ENCODE assay signal across 1 cellular context in genomic region chr14:56603648-56604047, GRCh38.
TF ChIP-seq lines count a peak whose summit lies in the region.

No MANE protein-coding gene starts in this region.

TF ChIP-seq in K562, 482 proteins besides CTCF, POLR2A, EP300 and RAD21 (continued from another document and continues in another):
- TF ChIP-seq ZBTB40 (IDR thresholded peaks at IDR 0.05) (0 out of 2 replicates have a peak, but pooled peaks have one; percentile 36), ZBTB40 (CRISPR knock-in tag; IDR thresholded peaks at IDR 0.05) (no peak), ZNF316 (IDR thresholded peaks at IDR 0.05) (no peak), UBTF (IDR thresholded peaks at IDR 0.05; ENCODE audit: borderline replicate concordance in 1 of 2, low read depth in 2 of 2, low read length in 2 of 2) (no peak), ZNF239 (CRISPR knock-in tag; IDR thresholded peaks at IDR 0.05) (no peak), CHD4 (IDR thresholded peaks at IDR 0.05; ENCODE audit: insufficient read depth, insufficient replicate concordance, low read depth, low read length, poor library complexity, severe bottlenecking) (no peak), CBFA2T2 (conservative IDR thresholded peaks at IDR 0.05) (peak; percentile 14; the same call in 1 of the 2 replicates), ZBED1 (IDR thresholded peaks at IDR 0.05) (no peak), TEAD4 (IDR thresholded peaks at IDR 0.05; ENCODE audit: low read length) (peak; percentile 57; the same call in 1 of the 2 replicates), TEAD4 (CRISPR knock-in tag; IDR thresholded peaks at IDR 0.05; ENCODE audit: borderline replicate concordance) (no peak), BCL6 (CRISPR knock-in tag; IDR thresholded peaks at IDR 0.05) (no peak), THRAP3 (IDR thresholded peaks at IDR 0.05; ENCODE audit: borderline replicate concordance) (no peak), JUN (IDR thresholded peaks at IDR 0.05; ENCODE audit: borderline replicate concordance, low read depth, low read length) (no peak), JUN (CRISPR knock-in tag; IDR thresholded peaks at IDR 0.05; ENCODE audit: borderline replicate concordance) (no peak), CHD2 (IDR thresholded peaks at IDR 0.05; ENCODE audit: low read depth, low read length) (no peak), ZFP36 (IDR thresholded peaks at IDR 0.05; ENCODE audit: low read depth, low read length, partially characterized antibody) (no peak), TAL1 (IDR thresholded peaks at IDR 0.05) (peak; percentile 65), BMI1 (IDR thresholded peaks at IDR 0.05; ENCODE audit: low read length) (no peak), NFIX (CRISPR knock-in tag; IDR thresholded peaks at IDR 0.05; ENCODE audit: low read depth) (no peak), NCOR1 (IDR thresholded peaks at IDR 0.05) (0 out of 2 replicates have a peak, but pooled peaks have one; percentile 16), CXXC5 (CRISPR knock-in tag; IDR thresholded peaks at IDR 0.05) (no peak), RBM39 (optimal IDR thresholded peaks at IDR 0.05; ENCODE audit: low read depth, low read length) (no peak), SAFB2 (IDR thresholded peaks at IDR 0.05; ENCODE audit: borderline replicate concordance, low read depth, low read length, severe bottlenecking) (no peak), ARID1B (IDR thresholded peaks at IDR 0.05) (peak; percentile 72), NELFE (IDR thresholded peaks at IDR 0.05; ENCODE audit: insufficient read depth, insufficient read length) (no peak), DPF2 (IDR thresholded peaks at IDR 0.05) (peak; percentile 21; the same call in 1 of the 2 replicates), RHOXF2B (CRISPR knock-in tag; conservative IDR thresholded peaks at IDR 0.05) (no peak), NCOA2 (IDR thresholded peaks at IDR 0.05; ENCODE audit: partially characterized antibody in 2 of 2) (no peak), KDM1A (IDR thresholded peaks at IDR 0.05) (peak in 1 of 2 experiments; percentile 34; a peak in 2 of 4 replicates), CBFA2T3 (IDR thresholded peaks at IDR 0.05) (peak; percentile 62), TCF3 (CRISPR knock-in tag; IDR thresholded peaks at IDR 0.05) (peak; percentile 67), NUFIP1 (IDR thresholded peaks at IDR 0.05; ENCODE audit: partially characterized antibody) (no peak), ZNF512 (tag; IDR thresholded peaks at IDR 0.05) (no peak), HDAC3 (IDR thresholded peaks at IDR 0.05; ENCODE audit: borderline replicate concordance, partially characterized antibody) (no peak)
- TF ChIP-seq, protein P1, sequence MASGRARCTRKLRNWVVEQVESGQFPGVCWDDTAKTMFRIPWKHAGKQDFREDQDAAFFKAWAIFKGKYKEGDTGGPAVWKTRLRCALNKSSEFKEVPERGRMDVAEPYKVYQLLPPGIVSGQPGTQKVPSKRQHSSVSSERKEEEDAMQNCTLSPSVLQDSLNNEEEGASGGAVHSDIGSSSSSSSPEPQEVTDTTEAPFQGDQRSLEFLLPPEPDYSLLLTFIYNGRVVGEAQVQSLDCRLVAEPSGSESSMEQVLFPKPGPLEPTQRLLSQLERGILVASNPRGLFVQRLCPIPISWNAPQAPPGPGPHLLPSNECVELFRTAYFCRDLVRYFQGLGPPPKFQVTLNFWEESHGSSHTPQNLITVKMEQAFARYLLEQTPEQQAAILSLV (tag; IDR thresholded peaks at IDR 0.05): no peak
- TF ChIP-seq, protein P2, sequence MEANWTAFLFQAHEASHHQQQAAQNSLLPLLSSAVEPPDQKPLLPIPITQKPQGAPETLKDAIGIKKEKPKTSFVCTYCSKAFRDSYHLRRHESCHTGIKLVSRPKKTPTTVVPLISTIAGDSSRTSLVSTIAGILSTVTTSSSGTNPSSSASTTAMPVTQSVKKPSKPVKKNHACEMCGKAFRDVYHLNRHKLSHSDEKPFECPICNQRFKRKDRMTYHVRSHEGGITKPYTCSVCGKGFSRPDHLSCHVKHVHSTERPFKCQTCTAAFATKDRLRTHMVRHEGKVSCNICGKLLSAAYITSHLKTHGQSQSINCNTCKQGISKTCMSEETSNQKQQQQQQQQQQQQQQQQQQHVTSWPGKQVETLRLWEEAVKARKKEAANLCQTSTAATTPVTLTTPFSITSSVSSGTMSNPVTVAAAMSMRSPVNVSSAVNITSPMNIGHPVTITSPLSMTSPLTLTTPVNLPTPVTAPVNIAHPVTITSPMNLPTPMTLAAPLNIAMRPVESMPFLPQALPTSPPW (CRISPR knock-in tag; IDR thresholded peaks at IDR 0.05): no peak
- TF ChIP-seq, protein P3, sequence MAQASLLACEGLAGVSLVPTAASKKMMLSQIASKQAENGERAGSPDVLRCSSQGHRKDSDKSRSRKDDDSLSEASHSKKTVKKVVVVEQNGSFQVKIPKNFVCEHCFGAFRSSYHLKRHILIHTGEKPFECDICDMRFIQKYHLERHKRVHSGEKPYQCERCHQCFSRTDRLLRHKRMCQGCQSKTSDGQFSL (CRISPR knock-in tag; IDR thresholded peaks at IDR 0.05): no peak
- TF ChIP-seq, protein P3 (tag; IDR thresholded peaks at IDR 0.05): no peak
- TF ChIP-seq, protein P4, sequence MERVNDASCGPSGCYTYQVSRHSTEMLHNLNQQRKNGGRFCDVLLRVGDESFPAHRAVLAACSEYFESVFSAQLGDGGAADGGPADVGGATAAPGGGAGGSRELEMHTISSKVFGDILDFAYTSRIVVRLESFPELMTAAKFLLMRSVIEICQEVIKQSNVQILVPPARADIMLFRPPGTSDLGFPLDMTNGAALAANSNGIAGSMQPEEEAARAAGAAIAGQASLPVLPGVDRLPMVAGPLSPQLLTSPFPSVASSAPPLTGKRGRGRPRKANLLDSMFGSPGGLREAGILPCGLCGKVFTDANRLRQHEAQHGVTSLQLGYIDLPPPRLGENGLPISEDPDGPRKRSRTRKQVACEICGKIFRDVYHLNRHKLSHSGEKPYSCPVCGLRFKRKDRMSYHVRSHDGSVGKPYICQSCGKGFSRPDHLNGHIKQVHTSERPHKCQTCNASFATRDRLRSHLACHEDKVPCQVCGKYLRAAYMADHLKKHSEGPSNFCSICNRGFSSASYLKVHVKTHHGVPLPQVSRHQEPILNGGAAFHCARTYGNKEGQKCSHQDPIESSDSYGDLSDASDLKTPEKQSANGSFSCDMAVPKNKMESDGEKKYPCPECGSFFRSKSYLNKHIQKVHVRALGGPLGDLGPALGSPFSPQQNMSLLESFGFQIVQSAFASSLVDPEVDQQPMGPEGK (CRISPR knock-in tag; IDR thresholded peaks at IDR 0.05; ENCODE audit: borderline replicate concordance): no peak
- TF ChIP-seq, protein P5, sequence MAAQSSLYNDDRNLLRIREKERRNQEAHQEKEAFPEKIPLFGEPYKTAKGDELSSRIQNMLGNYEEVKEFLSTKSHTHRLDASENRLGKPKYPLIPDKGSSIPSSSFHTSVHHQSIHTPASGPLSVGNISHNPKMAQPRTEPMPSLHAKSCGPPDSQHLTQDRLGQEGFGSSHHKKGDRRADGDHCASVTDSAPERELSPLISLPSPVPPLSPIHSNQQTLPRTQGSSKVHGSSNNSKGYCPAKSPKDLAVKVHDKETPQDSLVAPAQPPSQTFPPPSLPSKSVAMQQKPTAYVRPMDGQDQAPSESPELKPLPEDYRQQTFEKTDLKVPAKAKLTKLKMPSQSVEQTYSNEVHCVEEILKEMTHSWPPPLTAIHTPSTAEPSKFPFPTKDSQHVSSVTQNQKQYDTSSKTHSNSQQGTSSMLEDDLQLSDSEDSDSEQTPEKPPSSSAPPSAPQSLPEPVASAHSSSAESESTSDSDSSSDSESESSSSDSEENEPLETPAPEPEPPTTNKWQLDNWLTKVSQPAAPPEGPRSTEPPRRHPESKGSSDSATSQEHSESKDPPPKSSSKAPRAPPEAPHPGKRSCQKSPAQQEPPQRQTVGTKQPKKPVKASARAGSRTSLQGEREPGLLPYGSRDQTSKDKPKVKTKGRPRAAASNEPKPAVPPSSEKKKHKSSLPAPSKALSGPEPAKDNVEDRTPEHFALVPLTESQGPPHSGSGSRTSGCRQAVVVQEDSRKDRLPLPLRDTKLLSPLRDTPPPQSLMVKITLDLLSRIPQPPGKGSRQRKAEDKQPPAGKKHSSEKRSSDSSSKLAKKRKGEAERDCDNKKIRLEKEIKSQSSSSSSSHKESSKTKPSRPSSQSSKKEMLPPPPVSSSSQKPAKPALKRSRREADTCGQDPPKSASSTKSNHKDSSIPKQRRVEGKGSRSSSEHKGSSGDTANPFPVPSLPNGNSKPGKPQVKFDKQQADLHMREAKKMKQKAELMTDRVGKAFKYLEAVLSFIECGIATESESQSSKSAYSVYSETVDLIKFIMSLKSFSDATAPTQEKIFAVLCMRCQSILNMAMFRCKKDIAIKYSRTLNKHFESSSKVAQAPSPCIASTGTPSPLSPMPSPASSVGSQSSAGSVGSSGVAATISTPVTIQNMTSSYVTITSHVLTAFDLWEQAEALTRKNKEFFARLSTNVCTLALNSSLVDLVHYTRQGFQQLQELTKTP (IDR thresholded peaks at IDR 0.05; ENCODE audit: low read depth in 1 of 2, partially characterized antibody in 2 of 2): no peak
